ENCODE assay signal across 10 cellular contexts in genomic region chr18:8657873-8658521, GRCh38. TPM values are rescaled to one million over a fixed set of nuclear protein-coding genes. Genes with fewer than 3 reads are reported as not detected.
DNase-seq lines count a peak whose midpoint lies in the region; FAIRE-seq and TF ChIP-seq lines count a peak whose summit lies in the region.
"Had no signal": no experiment of that assay in that cellular context is flagged by ENCODE, and none has a peak within 500 bp of the region (broad histone marks: within the 10 kb centered on the region; RNA-seq: fewer than 3 reads in every experiment).

No MANE protein-coding gene starts in this region.

- 49 to 51% methylated on average over 15 of the region's 15 CpGs for WGBS in GM23248 (ENCODE audit: low coverage in 1 of 2, low lambda C conversion rate in 2 of 2, missing lambda C conversion rate in 2 of 2), 2 experiments

- peak overlapping the region; percentile 24 for H3K27ac Mint-ChIP-seq in neural progenitor cell
- peak overlapping the region in 1 of 7 donors; percentile 27 for H3K27ac Mint-ChIP-seq in CD14-positive monocyte
- H3K27ac Mint-ChIP-seq: activated CD8-positive, alpha-beta T cell treated with anti-CD3 and anti-CD28 coated beads, Interleukin-2, amount 10 ng/mL, durations not matched to agents 7 days and 5 days; activated naive CD8-positive, alpha-beta T cell treated with anti-CD3 and anti-CD28 coated beads, Interleukin-2, amount 10 ng/mL, durations not matched to agents 7 days and 5 days had no signal

- H3K4me1 ChIP-seq in GM23248 (ENCODE audit: insufficient read depth) (no peaks in the 10 kb centered on the region; the same call in 1 of the 2 replicates), neural progenitor cell (peaks cover 23% of the 10 kb centered on the region)

- TF ChIP-seq CTCF in bronchial epithelial cell (IDR thresholded peaks at IDR 0.05; ENCODE audit: insufficient read depth, low read length, severe bottlenecking), result no peak
- TF ChIP-seq CTCF in neural progenitor cell (IDR thresholded peaks at IDR 0.05), result no peak
- no peak for TF ChIP-seq CTCF in CD14-positive monocyte (IDR thresholded peaks at IDR 0.05)

- H3K4me1 Mint-ChIP-seq in neural progenitor cell (peaks cover 68% of the 10 kb centered on the region), CD14-positive monocyte (peaks cover 8% of the 10 kb centered on the region)
- H3K4me1 Mint-ChIP-seq: activated naive CD8-positive, alpha-beta T cell treated with anti-CD3 and anti-CD28 coated beads, Interleukin-2, amount 10 ng/mL, durations not matched to agents 7 days and 5 days had no signal

- H3F3A ChIP-seq in GM23248 (ENCODE audit: insufficient read depth) (no peaks in the 10 kb centered on the region), neural progenitor cell (ENCODE audit: low read depth) (peaks cover 24% of the 10 kb centered on the region)

- in situ Hi-C loops in GM23248 (cut with MboI), result loop anchor here (10.0 kb wide), 1 partner anchor 397 kb away; no protein-coding TSS in a partner anchor

- H3K36me3 ChIP-seq in GM23248 (ENCODE audit: low read depth) (no peaks in the 10 kb centered on the region), bronchial epithelial cell (ENCODE audit: control insufficient read depth, insufficient read depth, low read length) (no peaks in the 10 kb centered on the region), neural progenitor cell (no peaks in the 10 kb centered on the region), MG63 (no peaks in the 10 kb centered on the region)

- H3K4me3 ChIP-seq in GM23248 (no peak overlapping the region), bronchial epithelial cell (ENCODE audit: low read depth, low read length) (no peak overlapping the region), neural progenitor cell (no peak overlapping the region), MG63 (no peak overlapping the region)

- H3K4me2 ChIP-seq in GM23248 (ENCODE audit: unreplicated experiment) (no peak overlapping the region), neural progenitor cell (no peak overlapping the region)

- H3K27me3 Mint-ChIP-seq in neural progenitor cell (ENCODE audit: insufficient read depth, low read depth), result peaks cover 10% of the 10 kb centered on the region
- H3K27me3 Mint-ChIP-seq in CD14-positive monocyte (ENCODE audit: low read depth in 3 of 3), result peaks cover 8 to 16% (median 14%) of the 10 kb centered on the region in 3 donors

- H3K36me3 Mint-ChIP-seq in neural progenitor cell (no peaks in the 10 kb centered on the region), CD14-positive monocyte (no peaks in the 10 kb centered on the region)
- H3K36me3 Mint-ChIP-seq: activated naive CD8-positive, alpha-beta T cell treated with anti-CD3 and anti-CD28 coated beads, Interleukin-2, amount 10 ng/mL, durations not matched to agents 7 days and 5 days had no signal

- DNase-seq in GM23248 (peak; percentile 28), NCI-H2227 (lab: John Stamatoyannopoulos, UW; ENCODE audit: unreplicated experiment) (peak; percentile 85), bronchial epithelial cell (ENCODE audit: low read depth) (peak; percentile 75), neural progenitor cell (ENCODE audit: low spot score) (peak; percentile 73), MG63 (no peak), CD14-positive monocyte (ENCODE audit: low spot score) (no peak)
- DNase-seq in activated CD8-positive, alpha-beta memory T cell treated with anti-CD3 and anti-CD28 coated beads, Interleukin-2, amount 50 U/mL, for 4 hours, result no peak
- DNase-seq: activated CD8-positive, alpha-beta T cell treated with anti-CD3 and anti-CD28 coated beads, Interleukin-2, amount 10 ng/mL, durations not matched to agents 7 days and 5 days; activated naive CD8-positive, alpha-beta T cell treated with anti-CD3 and anti-CD28 coated beads, Interleukin-2, amount 10 ng/mL, durations not matched to agents 7 days and 5 days; KBM-7 had no signal

- no peaks in the 10 kb centered on the region for H3K79me2 ChIP-seq in GM23248 (ENCODE audit: insufficient read depth)
- no peaks in the 10 kb centered on the region for H3K79me2 ChIP-seq in neural progenitor cell (ENCODE audit: low read depth)

- H3K9ac ChIP-seq in GM23248 (no peak overlapping the region), neural progenitor cell (no peak overlapping the region)

- H3K9me3 ChIP-seq in GM23248 (ENCODE audit: low read depth) (no peaks in the 10 kb centered on the region), neural progenitor cell (ENCODE audit: low read depth) (no peaks in the 10 kb centered on the region), MG63 (no peaks in the 10 kb centered on the region)

- H3K4me3 Mint-ChIP-seq in neural progenitor cell (no peak overlapping the region), CD14-positive monocyte (no peak overlapping the region)
- H3K4me3 Mint-ChIP-seq: activated CD8-positive, alpha-beta T cell treated with anti-CD3 and anti-CD28 coated beads, Interleukin-2, amount 10 ng/mL, durations not matched to agents 7 days and 5 days; activated naive CD8-positive, alpha-beta T cell treated with anti-CD3 and anti-CD28 coated beads, Interleukin-2, amount 10 ng/mL, durations not matched to agents 7 days and 5 days had no signal

- H3K9me2 ChIP-seq in GM23248 (ENCODE audit: insufficient read depth), result no peaks in the 10 kb centered on the region

- H3K27me3 ChIP-seq in GM23248 (replicated peaks; ENCODE audit: insufficient read depth) (no peaks in the 10 kb centered on the region), bronchial epithelial cell (ENCODE audit: control insufficient read depth, insufficient read depth, low read length) (no peaks in the 10 kb centered on the region), neural progenitor cell (no peaks in the 10 kb centered on the region), MG63 (no peaks in the 10 kb centered on the region; the same call in 1 of the 2 replicates)

- no peaks in the 10 kb centered on the region for H3K9me3 Mint-ChIP-seq in neural progenitor cell
- H3K9me3 Mint-ChIP-seq in CD14-positive monocyte, result no peaks in the 10 kb centered on the region
- H3K9me3 Mint-ChIP-seq: activated naive CD8-positive, alpha-beta T cell treated with anti-CD3 and anti-CD28 coated beads, Interleukin-2, amount 10 ng/mL, durations not matched to agents 7 days and 5 days had no signal

- FAIRE-seq in bronchial epithelial cell (lab: Jason Lieb, UNC), result no peak

- intact Hi-C loops in CD14-positive monocyte (cut with micrococcal nuclease), result no loop called here

- H3K27ac ChIP-seq in GM23248 (no peak overlapping the region), neural progenitor cell (no peak overlapping the region)

- H4K20me1 ChIP-seq in GM23248 (ENCODE audit: insufficient read depth), result no peaks in the 10 kb centered on the region
- no peaks in the 10 kb centered on the region for H4K20me1 ChIP-seq in neural progenitor cell (ENCODE audit: low read depth)

- no peak overlapping the region for H2AFZ ChIP-seq in GM23248
- no peak overlapping the region for H2AFZ ChIP-seq in neural progenitor cell (replicated peaks)

RNA-seq across cellular contexts. Expression of gene MTCL1, which starts 47.4 kb away (rescaled TPM):
- total RNA-seq in GM23248 (2014; rRNA removed; shearing (Covaris generic)), result 34.4 and 36.9 TPM in 2 replicates
- 7.8 and 10.3 TPM in 2 replicates for polyA plus RNA-seq in GM23248 (2016; fragmentation: Nextera tagmentation; extraction: Ambion mirVana)
- 10.0 and 12.7 TPM in 2 replicates for total RNA-seq in bronchial epithelial cell
- total RNA-seq in neural progenitor cell (ENCODE audit: low replicate concordance), result 36.9 and 38.7 TPM in 2 replicates
- total RNA-seq in MG63 (2014; rRNA removed; shearing (Covaris generic); ENCODE audit: low replicate concordance), result 15.1 and 28.9 TPM in 2 replicates
- polyA plus RNA-seq in CD14-positive monocyte, result not detected

RNA-seq across cellular contexts. Expression of gene RAB12, which starts 48.8 kb away (rescaled TPM):
- 61.6 and 73.8 TPM in 2 replicates for total RNA-seq in GM23248 (2014; rRNA removed; shearing (Covaris generic))
- 4.1 and 4.4 TPM in 2 replicates for polyA plus RNA-seq in GM23248 (2016; fragmentation: Nextera tagmentation; extraction: Ambion mirVana)
- total RNA-seq in bronchial epithelial cell, result 61.3 and 62.1 TPM in 2 replicates
- 24.6 and 41.4 TPM in 2 replicates for total RNA-seq in neural progenitor cell (ENCODE audit: low replicate concordance)
- 79.5 and 111 TPM in 2 replicates for total RNA-seq in MG63 (2014; rRNA removed; shearing (Covaris generic); ENCODE audit: low replicate concordance)
- under 1 TPM; 0.15 to 0.16 TPM for polyA plus RNA-seq in CD14-positive monocyte

Comparison
In these comparisons a context has a peak if more than half of its experiments do, and no peak if none do; other contexts are left out.
1. DNase-seq: peak in GM23248 (single experiment), NCI-H2227 (single experiment), bronchial epithelial cell (single experiment) and neural progenitor cell (single experiment); none in activated CD8-positive, alpha-beta memory T cell treated with anti-CD3 and anti-CD28 coated beads, Interleukin-2, amount 50 U/mL, for 4 hours (single experiment), MG63 (single experiment) and CD14-positive monocyte (single experiment).